ENCODE assay signal across 10 cellular contexts in genomic region chr6:2760882-2761842, GRCh38. TPM values are rescaled to one million over a fixed set of nuclear protein-coding genes. Genes with fewer than 3 reads are reported as not detected.
A peak's percentile ranks its signal among the peaks of the same experiment; 100 is the strongest.
DNase-seq lines count a peak whose midpoint lies in the region; ATAC-seq, FAIRE-seq and TF ChIP-seq lines count a peak whose summit lies in the region.
"Had no signal": no experiment of that assay in that cellular context is flagged by ENCODE, and none has a peak within 500 bp of the region (broad histone marks: within the 10 kb centered on the region; RNA-seq: fewer than 3 reads in every experiment).

No MANE protein-coding gene starts in this region.

- peak overlapping the region; percentile 52 for H3K4me3 Mint-ChIP-seq in activated CD8-positive, alpha-beta memory T cell treated with anti-CD3 and anti-CD28 coated beads, Interleukin-2, amount 10 ng/mL, durations not matched to agents 7 days and 5 days

- intact Hi-C loops in endothelial cell of umbilical vein (cut with micrococcal nuclease) = no loop called here

- no peak overlapping the region for H3K27ac ChIP-seq in endothelial cell of umbilical vein (ENCODE audit: insufficient read depth, low read depth, low read length)
- H3K27ac ChIP-seq: prostate gland had no signal

- no peak overlapping the region for H2AFZ ChIP-seq in endothelial cell of umbilical vein (ENCODE audit: low read depth, low read length)

- no peaks in the 10 kb centered on the region for H3K27me3 ChIP-seq in endothelial cell of umbilical vein (ENCODE audit: control insufficient read depth in 2 of 2, insufficient read depth in 2 of 2, low read length in 2 of 2)

- no peak overlapping the region for H3K4me3 ChIP-seq in endothelial cell of umbilical vein (replicated peaks in 1 of 3; ENCODE audit: insufficient read depth in 1 of 3, low read depth in 1 of 3, low read length in 3 of 3)
- H3K4me3 ChIP-seq: prostate gland had no signal

- no peak overlapping the region for H3K4me2 ChIP-seq in endothelial cell of umbilical vein (ENCODE audit: insufficient read depth, low read length)

- TF ChIP-seq CTCF in endothelial cell of umbilical vein (IDR thresholded peaks at IDR 0.05; ENCODE audit: extremely low read depth in 1 of 2, insufficient read depth in 1 of 2, low read depth in 1 of 2, low read length in 2 of 2) = peak; percentile 15 to 27

- dilution Hi-C loops in endothelial cell of umbilical vein (cut with MboI; ENCODE audit: extremely low pct_ligation_motif_present, low sequenced_read_pairs) = no loop called here

- H3K27ac Mint-ChIP-seq in activated CD8-positive, alpha-beta memory T cell treated with anti-CD3 and anti-CD28 coated beads, Interleukin-2, amount 10 ng/mL, durations not matched to agents 7 days and 5 days = peak overlapping the region; percentile 72

- ATAC-seq in activated CD8-positive, alpha-beta memory T cell treated with anti-CD3 and anti-CD28 coated beads, Interleukin-2, amount 10 ng/mL, durations not matched to agents 7 days and 5 days = no peak
- no peak for ATAC-seq in stimulated activated naive CD8-positive, alpha-beta T cell treated with anti-CD3 and anti-CD28 coated beads, Interleukin-15, Interleukin-2, amounts not matched to agents 100 U/mL and 50 U/mL, for 24 hours
- ATAC-seq in GM18873 (IDR thresholded peaks at IDR 0.05; ENCODE audit: low FRiP score, unreplicated experiment) = no peak

- H3K9me1 ChIP-seq in endothelial cell of umbilical vein (replicated peaks; ENCODE audit: control insufficient read depth, extremely low read depth, insufficient read depth, low read length) = no peaks in the 10 kb centered on the region

- no peaks in the 10 kb centered on the region for H3K9me3 Mint-ChIP-seq in activated CD8-positive, alpha-beta memory T cell treated with anti-CD3 and anti-CD28 coated beads, Interleukin-2, amount 10 ng/mL, durations not matched to agents 7 days and 5 days (ENCODE audit: low read depth)

- TF ChIP-seq POLR2A in endothelial cell of umbilical vein (IDR thresholded peaks at IDR 0.05; ENCODE audit: low read depth, low read length) = no peak

- peaks cover 9% of the 10 kb centered on the region for H3K27me3 Mint-ChIP-seq in activated CD8-positive, alpha-beta memory T cell treated with anti-CD3 and anti-CD28 coated beads, Interleukin-2, amount 10 ng/mL, durations not matched to agents 7 days and 5 days

- no TSS peak for BruUV-seq in endothelial cell of umbilical vein (replicated peaks; lab: Mats Ljungman, UMichigan)

- in situ Hi-C loops in SK-MEL-5 (cut with HindIII; ENCODE audit: low pct_unique_long_range_greater_than_20kb, low sequenced_read_pairs) = no loop called here

- H3K9ac ChIP-seq in endothelial cell of umbilical vein (replicated peaks; ENCODE audit: extremely low read depth, insufficient read depth, low read length) = no peak overlapping the region

- no peak for DNase-seq in activated CD8-positive, alpha-beta memory T cell treated with anti-CD3 and anti-CD28 coated beads, Interleukin-2, amount 10 ng/mL, durations not matched to agents 7 days and 5 days
- DNase-seq in activated CD8-positive, alpha-beta memory T cell treated with anti-CD3 and anti-CD28 coated beads for 24 hours = no peak
- DNase-seq in SK-MEL-5 (ENCODE audit: low read depth, low spot score) (peak; percentile 64), endothelial cell of umbilical vein (ENCODE audit: low read depth, low spot score) (peak; percentile 26), GM19240 (ENCODE audit: insufficient read length, low spot score) (no peak), hepatic stellate cell (ENCODE audit: low spot score) (no peak)
- peak; percentile 24 for DNase-seq in stimulated activated naive CD8-positive, alpha-beta T cell treated with anti-CD3 and anti-CD28 coated beads, Interleukin-15, Interleukin-2, amounts not matched to agents 100 U/mL and 50 U/mL, for 24 hours
- DNase-seq: C1 segment of cervical spinal cord had no signal

- H3K36me3 ChIP-seq in endothelial cell of umbilical vein (ENCODE audit: control insufficient read depth in 2 of 2, extremely low read depth in 1 of 2, insufficient read depth in 2 of 2, low read length in 2 of 2) = no peaks in the 10 kb centered on the region
- H3K36me3 ChIP-seq: prostate gland had no signal

- POLR2A ChIA-PET in endothelial cell of umbilical vein (lab: Charles Lee) = no interaction called here

- no peaks in the 10 kb centered on the region for H3K36me3 Mint-ChIP-seq in activated CD8-positive, alpha-beta memory T cell treated with anti-CD3 and anti-CD28 coated beads, Interleukin-2, amount 10 ng/mL, durations not matched to agents 7 days and 5 days

- no peaks in the 10 kb centered on the region for H4K20me1 ChIP-seq in endothelial cell of umbilical vein (replicated peaks; ENCODE audit: control insufficient read depth, extremely low read depth, insufficient read depth, low read length)

- H3K79me2 ChIP-seq in endothelial cell of umbilical vein (ENCODE audit: control insufficient read depth, insufficient read depth, low read length) = peaks cover 4% of the 10 kb centered on the region

- CTCF ChIA-PET in activated CD8-positive, alpha-beta memory T cell treated with anti-CD3 and anti-CD28 coated beads, Interleukin-2, amount 10 ng/mL, durations not matched to agents 7 days and 5 days (lab: Charles Lee) = interaction anchor here (0.5 to 4.7 kb wide), 6 partner anchors 11 to 315 kb away, joined by 3 to 55 read pairs (median 4); partner anchors contain the start of gene MYLK4
- CTCF ChIA-PET in endothelial cell of umbilical vein (lab: Charles Lee) = interaction anchor here (1.0 to 6.8 kb wide), 11 partner anchors 9 to 1166 kb away, joined by 3 to 62 read pairs (median 4); partner anchors contain the start of gene MYLK4

- no peak for FAIRE-seq in endothelial cell of umbilical vein (lab: Jason Lieb, UNC)

- H3K4me1 ChIP-seq in endothelial cell of umbilical vein (ENCODE audit: control insufficient read depth, extremely low read depth, insufficient read depth, low read length) = peaks cover 6% of the 10 kb centered on the region
- H3K4me1 ChIP-seq: prostate gland had no signal

- peaks cover 18% of the 10 kb centered on the region for H3K4me1 Mint-ChIP-seq in activated CD8-positive, alpha-beta memory T cell treated with anti-CD3 and anti-CD28 coated beads, Interleukin-2, amount 10 ng/mL, durations not matched to agents 7 days and 5 days

- no peaks in the 10 kb centered on the region for H3K9me3 ChIP-seq in endothelial cell of umbilical vein (replicated peaks; ENCODE audit: control insufficient read depth, insufficient read depth, low read length)
- H3K9me3 ChIP-seq: prostate gland had no signal

TF ChIP-seq in endothelial cell of umbilical vein, 7 proteins besides CTCF, POLR2A, EP300 and RAD21:
- TF ChIP-seq MAX (IDR thresholded peaks at IDR 0.05; ENCODE audit: insufficient read depth, insufficient read length) (no peak), MYC (IDR thresholded peaks at IDR 0.05; ENCODE audit: low read depth, low read length) (no peak), GATA2 (IDR thresholded peaks at IDR 0.05; ENCODE audit: insufficient read depth, insufficient read length, low read depth, low read length) (no peak), FOS (IDR thresholded peaks at IDR 0.05; ENCODE audit: borderline replicate concordance, insufficient read depth, low read length) (no peak), EZH2 (IDR thresholded peaks at IDR 0.05; ENCODE audit: borderline replicate concordance, low read depth, low read length, severe bottlenecking) (no peak), JUN (IDR thresholded peaks at IDR 0.05; ENCODE audit: borderline replicate concordance, insufficient read depth, insufficient read length, low read depth) (no peak), POLR2AphosphoS5 (IDR thresholded peaks at IDR 0.05; ENCODE audit: insufficient read depth, low read depth, low read length) (no peak)

RNA-seq across cellular contexts. Expression of gene WRNIP1, which starts 4.0 kb away (rescaled TPM):
- 10 to 100 TPM; 48.7 to 53.3 TPM for total RNA-seq in activated CD8-positive, alpha-beta memory T cell treated with anti-CD3 and anti-CD28 coated beads, Interleukin-2, amount 10 ng/mL, durations not matched to agents 7 days and 5 days
- total RNA-seq in SK-MEL-5 (2014; rRNA removed; shearing (Covaris generic)) = 88.1 and 96.8 TPM in 2 replicates
- polyA plus RNA-seq in SK-MEL-5 (2015; cell fraction: cytosol; rRNA removed) = 82.1 and 88.4 TPM in 2 replicates
- 53.5 and 68.0 TPM in 2 replicates for polyA plus RNA-seq in SK-MEL-5 (2015; cell fraction: nucleus; rRNA removed)
- total RNA-seq in endothelial cell of umbilical vein = 47.7 and 50.1 TPM in 2 replicates
- polyA plus RNA-seq in endothelial cell of umbilical vein = 54.5 and 68.9 TPM in 2 replicates
- polyA plus RNA-seq in endothelial cell of umbilical vein (2011; cell fraction: cytosol; rRNA removed) = 56.2 and 64.2 TPM in 2 replicates
- 59.4 and 59.7 TPM in 2 replicates for polyA plus RNA-seq in endothelial cell of umbilical vein (2011; cell fraction: nucleus; rRNA removed)
- polyA plus RNA-seq in endothelial cell of umbilical vein (2012) = 44.9 and 45.1 TPM in 2 replicates
- 55.8 and 60.5 TPM in 2 replicates for polyA minus RNA-seq in endothelial cell of umbilical vein
- 27.8 TPM for polyA minus RNA-seq in endothelial cell of umbilical vein (2011; cell fraction: cytosol; rRNA and poly(A)+ RNA removed)
- 26.4 and 31.4 TPM in 2 replicates for polyA minus RNA-seq in endothelial cell of umbilical vein (2011; cell fraction: nucleus; rRNA and poly(A)+ RNA removed)

RNA-seq across cellular contexts. Expression of gene MYLK4, which starts 10.4 kb away (rescaled TPM):
- under 1 TPM; 0.18 to 0.23 TPM for total RNA-seq in activated CD8-positive, alpha-beta memory T cell treated with anti-CD3 and anti-CD28 coated beads, Interleukin-2, amount 10 ng/mL, durations not matched to agents 7 days and 5 days
- total RNA-seq in SK-MEL-5 (2014; rRNA removed; shearing (Covaris generic)) = 0.24 and 0.34 TPM in 2 replicates
- polyA plus RNA-seq in SK-MEL-5 (2015; cell fraction: cytosol; rRNA removed) = 0.11 and 0.51 TPM in 2 replicates
- polyA plus RNA-seq in SK-MEL-5 (2015; cell fraction: nucleus; rRNA removed) = 2.4 and 2.6 TPM in 2 replicates
- 0.32 and 0.62 TPM in 2 replicates for total RNA-seq in endothelial cell of umbilical vein
- 0.29 and 0.41 TPM in 2 replicates for polyA plus RNA-seq in endothelial cell of umbilical vein
- 0.23 and 0.27 TPM in 2 replicates for polyA plus RNA-seq in endothelial cell of umbilical vein (2011; cell fraction: cytosol; rRNA removed)
- 1.9 and 2.3 TPM in 2 replicates for polyA plus RNA-seq in endothelial cell of umbilical vein (2011; cell fraction: nucleus; rRNA removed)
- 0.42 and 0.44 TPM in 2 replicates for polyA plus RNA-seq in endothelial cell of umbilical vein (2012)
- 0.51 and 0.78 TPM in 2 replicates for polyA minus RNA-seq in endothelial cell of umbilical vein
- polyA minus RNA-seq in endothelial cell of umbilical vein (2011; cell fraction: cytosol; rRNA and poly(A)+ RNA removed) = not detected
- 0.87 and 0.91 TPM in 2 replicates for polyA minus RNA-seq in endothelial cell of umbilical vein (2011; cell fraction: nucleus; rRNA and poly(A)+ RNA removed)

Comparison
In these comparisons a context has a peak if more than half of its experiments do, and no peak if none do; other contexts are left out.
1. DNase-seq: peak in SK-MEL-5 (single experiment), endothelial cell of umbilical vein (single experiment) and stimulated activated naive CD8-positive, alpha-beta T cell treated with anti-CD3 and anti-CD28 coated beads, Interleukin-15, Interleukin-2, amounts not matched to agents 100 U/mL and 50 U/mL, for 24 hours (single experiment); none in activated CD8-positive, alpha-beta memory T cell treated with anti-CD3 and anti-CD28 coated beads, Interleukin-2, amount 10 ng/mL, durations not matched to agents 7 days and 5 days (single experiment), activated CD8-positive, alpha-beta memory T cell treated with anti-CD3 and anti-CD28 coated beads for 24 hours (single experiment), GM19240 (single experiment) and hepatic stellate cell (single experiment).